In genomic region chr1:11979453-11979817, GRCh38 we compare ENCODE assay signal across 8 cellular contexts. TPM values are rescaled to one million over a fixed set of nuclear protein-coding genes. Genes with fewer than 3 reads are reported as not detected.
DNase-seq lines count a peak whose midpoint lies in the region; ATAC-seq lines count a peak whose summit lies in the region.

No MANE protein-coding gene starts in this region.

- H3K9me3 Mint-ChIP-seq in activated T-cell treated with anti-CD3 and anti-CD28 coated beads, Interleukin-2, amount 50 U/mL, for 24 hours, result no peaks in the 10 kb centered on the region
- H3K9me3 Mint-ChIP-seq in activated naive CD8-positive, alpha-beta T cell treated with anti-CD3 and anti-CD28 coated beads, Interleukin-2, amount 10 ng/mL, durations not matched to agents 7 days and 5 days, result no peaks in the 10 kb centered on the region

- peaks cover 51% of the 10 kb centered on the region for H3K36me3 Mint-ChIP-seq in activated T-cell treated with anti-CD3 and anti-CD28 coated beads, Interleukin-2, amount 50 U/mL, for 24 hours (ENCODE audit: low read depth)
- peaks cover 20% of the 10 kb centered on the region for H3K36me3 Mint-ChIP-seq in activated naive CD8-positive, alpha-beta T cell treated with anti-CD3 and anti-CD28 coated beads, Interleukin-2, amount 10 ng/mL, durations not matched to agents 7 days and 5 days

- H3K4me3 Mint-ChIP-seq in activated T-cell treated with anti-CD3 and anti-CD28 coated beads, Interleukin-2, amount 50 U/mL, for 24 hours, result peak overlapping the region; percentile 91
- peak overlapping the region; percentile 96 for H3K4me3 Mint-ChIP-seq in activated naive CD8-positive, alpha-beta T cell treated with anti-CD3 and anti-CD28 coated beads, Interleukin-2, amount 10 ng/mL, durations not matched to agents 7 days and 5 days

- H3K27me3 Mint-ChIP-seq in activated T-cell treated with anti-CD3 and anti-CD28 coated beads, Interleukin-2, amount 50 U/mL, for 24 hours, result no peaks in the 10 kb centered on the region
- H3K27me3 Mint-ChIP-seq in activated naive CD8-positive, alpha-beta T cell treated with anti-CD3 and anti-CD28 coated beads, Interleukin-2, amount 10 ng/mL, durations not matched to agents 7 days and 5 days, result no peaks in the 10 kb centered on the region

- POLR2A ChIA-PET in activated naive CD8-positive, alpha-beta T cell treated with anti-CD3 and anti-CD28 coated beads, Interleukin-2, amount 10 ng/mL, durations not matched to agents 7 days and 5 days (lab: Charles Lee), result interaction anchor here (0.8 to 7.4 kb wide), 10 partner anchors 8 to 173 kb away, joined by 3 to 207 read pairs (median 5); partner anchors contain the start of genes CLCN6, KIAA2013, MIIP and MTHFR

- peak overlapping the region; percentile 97 for H3K27ac ChIP-seq in stomach smooth muscle (ENCODE audit: low read length)

- H3K9me3 ChIP-seq in iPS-18c (ENCODE audit: control insufficient read depth, insufficient read depth, low read length) (no peaks in the 10 kb centered on the region), stomach smooth muscle (ENCODE audit: control insufficient read depth in 2 of 2, low read length in 2 of 2) (no peaks in the 10 kb centered on the region)

- H3K27ac Mint-ChIP-seq in activated T-cell treated with anti-CD3 and anti-CD28 coated beads, Interleukin-2, amount 50 U/mL, for 24 hours, result peak overlapping the region; percentile 95
- H3K27ac Mint-ChIP-seq in activated naive CD8-positive, alpha-beta T cell treated with anti-CD3 and anti-CD28 coated beads, Interleukin-2, amount 10 ng/mL, durations not matched to agents 7 days and 5 days, result peak overlapping the region; percentile 88

- no peak for DNase-seq in activated T-cell treated with anti-CD3 and anti-CD28 coated beads, Interleukin-2, amount 50 U/mL, for 24 hours
- DNase-seq in activated T-cell treated with anti-CD3 and anti-CD28 coated beads, Interleukin-2, amount 50 U/mL, for 48 hours, result no peak
- DNase-seq in activated naive CD8-positive, alpha-beta T cell treated with anti-CD3 and anti-CD28 coated beads, Interleukin-2, amount 10 ng/mL, durations not matched to agents 7 days and 5 days, result no peak
- DNase-seq in NCI-H345 (lab: John Stamatoyannopoulos, UW) (no peak), RKO (ENCODE audit: low spot score) (no peak)

- H3K4me1 ChIP-seq in stomach smooth muscle (ENCODE audit: control insufficient read depth, insufficient read depth, low read length), result peaks cover 49% of the 10 kb centered on the region

- H3K4me3 ChIP-seq in iPS-18c (ENCODE audit: insufficient read depth, low read depth, low read length) (peak overlapping the region; percentile 94), stomach smooth muscle (ENCODE audit: low read length in 2 of 2) (peak overlapping the region; percentile 96 to 97)

- peak overlapping the region; percentile 96 to 98 for H3K9ac ChIP-seq in stomach smooth muscle (ENCODE audit: low read length in 2 of 2)

- no peaks in the 10 kb centered on the region for H3K27me3 ChIP-seq in stomach smooth muscle (ENCODE audit: control insufficient read depth in 1 of 2, insufficient read depth in 2 of 2, low read length in 2 of 2)

- ATAC-seq in activated naive CD8-positive, alpha-beta T cell treated with anti-CD3 and anti-CD28 coated beads, Interleukin-2, amount 10 ng/mL, durations not matched to agents 7 days and 5 days (ENCODE audit: low read depth), result no peak
- ATAC-seq in GM21786 (IDR thresholded peaks at IDR 0.05; ENCODE audit: unreplicated experiment), result no peak

- peaks cover 27 to 29% of the 10 kb centered on the region in 2 donors for H3K36me3 ChIP-seq in stomach smooth muscle (ENCODE audit: control insufficient read depth in 2 of 2, insufficient read depth in 2 of 2, low read length in 2 of 2)

- peaks cover 42% of the 10 kb centered on the region for H3K4me1 Mint-ChIP-seq in activated T-cell treated with anti-CD3 and anti-CD28 coated beads, Interleukin-2, amount 50 U/mL, for 24 hours (ENCODE audit: low read depth)
- peaks cover 28% of the 10 kb centered on the region for H3K4me1 Mint-ChIP-seq in activated naive CD8-positive, alpha-beta T cell treated with anti-CD3 and anti-CD28 coated beads, Interleukin-2, amount 10 ng/mL, durations not matched to agents 7 days and 5 days

RNA-seq across cellular contexts. Expression of gene MFN2, which starts 0.8 kb away (rescaled TPM):
- 10 to 100 TPM; 51.4 TPM for total RNA-seq in activated naive CD8-positive, alpha-beta T cell treated with anti-CD3 and anti-CD28 coated beads, Interleukin-2, amount 10 ng/mL, durations not matched to agents 7 days and 5 days

RNA-seq across cellular contexts. Expression of gene MIIP, which starts 39.9 kb away (rescaled TPM):
- 10 to 100 TPM; 34.3 to 36.2 TPM for total RNA-seq in activated naive CD8-positive, alpha-beta T cell treated with anti-CD3 and anti-CD28 coated beads, Interleukin-2, amount 10 ng/mL, durations not matched to agents 7 days and 5 days

RNA-seq across cellular contexts. Expression of gene PLOD1, which starts 44.9 kb away (rescaled TPM):
- 10 to 100 TPM; 16.8 to 21.0 TPM for total RNA-seq in activated naive CD8-positive, alpha-beta T cell treated with anti-CD3 and anti-CD28 coated beads, Interleukin-2, amount 10 ng/mL, durations not matched to agents 7 days and 5 days

RNA-seq across cellular contexts. Expression of gene KIAA2013, which starts 53.2 kb away (rescaled TPM):
- 10 to 100 TPM; 36.1 to 38.3 TPM for total RNA-seq in activated naive CD8-positive, alpha-beta T cell treated with anti-CD3 and anti-CD28 coated beads, Interleukin-2, amount 10 ng/mL, durations not matched to agents 7 days and 5 days
